26 cellular contexts compared by ENCODE assay signal in genomic region chr9:76425677-76426453, GRCh38.
"Had no signal": no experiment of that assay in that cellular context is flagged by ENCODE, and none has a peak within 500 bp of the region (broad histone marks: within the 10 kb centered on the region; RNA-seq: fewer than 3 reads in every experiment).

No MANE protein-coding gene starts in this region.

- H3K36me3 Mint-ChIP-seq: activated naive CD8-positive, alpha-beta T cell treated with anti-CD3 and anti-CD28 coated beads, Interleukin-2, amount 10 ng/mL, durations not matched to agents 7 days and 5 days had no signal

- H3K4me3 Mint-ChIP-seq: activated CD8-positive, alpha-beta T cell treated with anti-CD3 and anti-CD28 coated beads for 36 hours; activated naive CD8-positive, alpha-beta T cell treated with anti-CD3 and anti-CD28 coated beads, Interleukin-2, amount 10 ng/mL, durations not matched to agents 7 days and 5 days; activated T-cell treated with anti-CD3 and anti-CD28 coated beads, Interleukin-2, amount 50 U/mL, for 4 hours had no signal

- DNase-seq: activated CD8-positive, alpha-beta memory T cell treated with anti-CD3 and anti-CD28 coated beads, Interleukin-2, amount 50 U/mL, for 4 hours; activated CD8-positive, alpha-beta T cell treated with anti-CD3 and anti-CD28 coated beads for 36 hours; activated naive CD4-positive, alpha-beta T cell treated with anti-CD3 and anti-CD28 coated beads, Interleukin-2, amount 50 U/mL, for 16 hours; activated naive CD8-positive, alpha-beta T cell treated with anti-CD3 and anti-CD28 coated beads, Interleukin-2, amount 10 ng/mL, durations not matched to agents 7 days and 5 days; activated T-cell treated with anti-CD3 and anti-CD28 coated beads, Interleukin-2, amount 50 U/mL, for 4 hours; adrenal gland; anterior cingulate cortex; caudate nucleus; MG63; MV-4-11; NCI-H1092 treated with DMSO at 0.1 percent for 48 hours; NCI-H1417 treated with DMSO at 0.1 percent for 48 hours; NCI-H1694; NCI-H2029; NCI-H2107; NCI-H2171 treated with DMSO at 0.1 percent for 48 hours; NCI-H345; NCI-H510A; NCI-H526 treated with DMSO at 0.1 percent for 48 hours; NK-92 treated with Interleukin-12 subunit alpha and Interleukin-12 subunit beta, amount 100 ng/mL, for 24 hours; OCI-M1; RPMI8226; T-helper 1 cell had no signal

- H3K27ac Mint-ChIP-seq: activated CD8-positive, alpha-beta T cell treated with anti-CD3 and anti-CD28 coated beads for 36 hours; activated naive CD8-positive, alpha-beta T cell treated with anti-CD3 and anti-CD28 coated beads, Interleukin-2, amount 10 ng/mL, durations not matched to agents 7 days and 5 days had no signal

- H3K9me3 Mint-ChIP-seq: activated naive CD8-positive, alpha-beta T cell treated with anti-CD3 and anti-CD28 coated beads, Interleukin-2, amount 10 ng/mL, durations not matched to agents 7 days and 5 days; activated T-cell treated with anti-CD3 and anti-CD28 coated beads, Interleukin-2, amount 50 U/mL, for 4 hours had no signal

- ATAC-seq: activated CD8-positive, alpha-beta T cell treated with anti-CD3 and anti-CD28 coated beads for 36 hours; HepG2; Panc1; Right ventricle myocardium inferior had no signal

- H3K27me3 Mint-ChIP-seq: activated CD8-positive, alpha-beta T cell treated with anti-CD3 and anti-CD28 coated beads for 36 hours; activated naive CD8-positive, alpha-beta T cell treated with anti-CD3 and anti-CD28 coated beads, Interleukin-2, amount 10 ng/mL, durations not matched to agents 7 days and 5 days had no signal
